In genomic region chr18:31274915-31275314, GRCh38 we compare ENCODE assay signal across 13 cellular contexts. TPM values are rescaled to one million over a fixed set of nuclear protein-coding genes. Genes with fewer than 3 reads are reported as not detected.
DNase-seq lines count a peak whose midpoint lies in the region; ATAC-seq, FAIRE-seq and TF ChIP-seq lines count a peak whose summit lies in the region.
"Had no signal": no experiment of that assay in that cellular context is flagged by ENCODE, and none has a peak within 500 bp of the region (broad histone marks: within the 10 kb centered on the region; RNA-seq: fewer than 3 reads in every experiment).

No MANE protein-coding gene starts in this region.

- no peaks in the 10 kb centered on the region for H3K36me3 ChIP-seq in aorta (ENCODE audit: control insufficient read depth in 1 of 2, insufficient read depth in 2 of 2, low read length in 1 of 2)

- H3K27ac ChIP-seq in aorta (ENCODE audit: low read depth in 1 of 2, low read length in 2 of 2) (no peak overlapping the region), dorsolateral prefrontal cortex (no peak overlapping the region)

- FAIRE-seq in endometrium (lab: Jason Lieb, UNC) = peak; percentile 83

- ATAC-seq in Right ventricle myocardium superior (ENCODE audit: poor library complexity) (peak; percentile 76), aorta (ENCODE audit: low FRiP score) (peak; percentile 69), HG03378 (IDR thresholded peaks at IDR 0.05; ENCODE audit: unreplicated experiment) (no peak)

- intact Hi-C loops in Right ventricle myocardium superior (cut with DNase I) = no loop called here
- intact Hi-C loops in cardiac septum (cut with DNase I) = loop anchor here (10.0 kb wide), 2 partner anchors 50 to 230 kb away; no protein-coding TSS in a partner anchor
- intact Hi-C loops in aorta (cut with DNase I) = no loop called here
- intact Hi-C loops in dorsolateral prefrontal cortex (cut with DNase I) = no loop called here

- 15 to 24% methylated on average over 2 of the region's 2 CpGs for WGBS in aorta, 2 donors

- DNase-seq in Right ventricle myocardium superior (peak; percentile 61), cardiac septum (ENCODE audit: low spot score) (no peak), medulla oblongata (ENCODE audit: extremely low spot score) (peak; percentile 23), aorta (peak in 1 of 2 donors; percentile 48), dorsolateral prefrontal cortex (no peak)
- DNase-seq in effector CD4-positive, alpha-beta T cell = no peak
- DNase-seq: glutamatergic neuron; NCI-H524 treated with DMSO at 0.1 percent for 48 hours; stimulated activated CD4-positive, alpha-beta T cell treated with anti-CD3 and anti-CD28 coated beads, Interleukin-1b, Interleukin-23, amount 100 ng/mL, for 48 hours had no signal

- no peak overlapping the region for H3K4me3 ChIP-seq in aorta (ENCODE audit: low read length in 2 of 2)
- H3K4me3 ChIP-seq in dorsolateral prefrontal cortex = no peak overlapping the region

- H3K27me3 ChIP-seq in aorta (ENCODE audit: control insufficient read depth in 1 of 2, insufficient read depth in 2 of 2, low read length in 1 of 2) = no peaks in the 10 kb centered on the region
- H3K27me3 ChIP-seq in dorsolateral prefrontal cortex = peaks cover 0 to 2% (median 0%) of the 10 kb centered on the region in 45 donors

- H3K4me1 ChIP-seq in aorta (ENCODE audit: control insufficient read depth in 1 of 2, insufficient read depth in 2 of 2, low read length in 2 of 2) = no peaks in the 10 kb centered on the region

- TF ChIP-seq CTCF in dorsolateral prefrontal cortex (IDR thresholded peaks at IDR 0.05 in 54 of 56, conservative IDR thresholded peaks at IDR 0.05 in 2 of 56; ENCODE audit: low read depth in 1 of 56, partially characterized antibody in 56 of 56) = no peak

- no peaks in the 10 kb centered on the region for H3K9me3 ChIP-seq in aorta (ENCODE audit: control insufficient read depth, low read length)

RNA-seq across cellular contexts. Expression of gene DSG1, which starts 43.0 kb away (rescaled TPM):
- total RNA-seq in Right ventricle myocardium superior (0.89 TPM), cardiac septum (0.89 TPM), aorta (not detected), dorsolateral prefrontal cortex (under 1 TPM in 106 of 120 experiments, not detected in 14; 0.07 to 0.98 (median 0.32) TPM)
- polyA plus RNA-seq in aorta = not detected
- total RNA-seq: activated CD8-positive, alpha-beta memory T cell treated with anti-CD3 and anti-CD28 coated beads for 36 hours; subcutaneous adipose tissue had no signal

Comparison
In these comparisons a context has a peak if more than half of its experiments do, and no peak if none do; other contexts are left out.
1. DNase-seq: peak in Right ventricle myocardium superior (single experiment) and medulla oblongata (single experiment); none in cardiac septum (single experiment), effector CD4-positive, alpha-beta T cell (single experiment) and dorsolateral prefrontal cortex (0 of 10).